13 cellular contexts compared by ENCODE assay signal in genomic region chr5:140576776-140577201, GRCh38. TPM values are rescaled to one million over a fixed set of nuclear protein-coding genes. Genes with fewer than 3 reads are reported as not detected.
DNase-seq lines count a peak whose midpoint lies in the region; ATAC-seq, FAIRE-seq and TF ChIP-seq lines count a peak whose summit lies in the region.
"Had no signal": no experiment of that assay in that cellular context is flagged by ENCODE, and none has a peak within 500 bp of the region (broad histone marks: within the 10 kb centered on the region; RNA-seq: fewer than 3 reads in every experiment).

No MANE protein-coding gene starts in this region.

- H4K20me1 ChIP-seq in IMR-90 (ENCODE audit: insufficient read depth, low read length), result no peaks in the 10 kb centered on the region

- peak overlapping the region; percentile 83 for H2AFZ ChIP-seq in IMR-90 (replicated peaks; ENCODE audit: low read length, poor library complexity)

- no peak for FAIRE-seq in H54 (lab: Jason Lieb, UNC)

- no peak overlapping the region for H2AK9ac ChIP-seq in IMR-90 (replicated peaks; ENCODE audit: low read depth, low read length, poor library complexity)

- H2BK5ac ChIP-seq in IMR-90 (ENCODE audit: low read depth, low read length, poor library complexity, severe bottlenecking), result no peak overlapping the region

- no peak overlapping the region for H3K4me3 ChIP-seq in IMR-90 (ENCODE audit: insufficient read depth, low read depth, low read length)
- peak overlapping the region; percentile 12 for H3K4me3 ChIP-seq in endodermal cell (ENCODE audit: low read length)
- H3K4me3 ChIP-seq: Peyer's patch had no signal

- no peak for TF ChIP-seq POLR2A in IMR-90 (IDR thresholded peaks at IDR 0.05; ENCODE audit: low read depth, low read length)
- no peak for TF ChIP-seq POLR2A in H54 (IDR thresholded peaks at IDR 0.05; ENCODE audit: low read depth, low read length)

- no peak overlapping the region for H3K4me2 ChIP-seq in IMR-90 (ENCODE audit: low read depth, low read length)

- no peak for TF ChIP-seq CTCF in IMR-90 (conservative IDR thresholded peaks at IDR 0.05; ENCODE audit: low read depth, low read length)
- TF ChIP-seq CTCF in endodermal cell (conservative IDR thresholded peaks at IDR 0.05), result no peak

- H3K27me3 Mint-ChIP-seq in endodermal cell (ENCODE audit: insufficient read depth), result peaks cover 2% of the 10 kb centered on the region
- peaks cover 0 to 9% (median 4%) of the 10 kb centered on the region in 5 donors for H3K27me3 Mint-ChIP-seq in naive thymus-derived CD8-positive, alpha-beta T cell

- H3K9me3 Mint-ChIP-seq in endodermal cell, result peaks cover 12% of the 10 kb centered on the region
- H3K9me3 Mint-ChIP-seq in naive thymus-derived CD8-positive, alpha-beta T cell, result no peaks in the 10 kb centered on the region
- H3K9me3 Mint-ChIP-seq: activated T-cell treated with anti-CD3 and anti-CD28 coated beads, Interleukin-2, amount 50 U/mL, for 24 hours; type B pancreatic cell had no signal

- H3K9me1 ChIP-seq in IMR-90 (ENCODE audit: insufficient read depth, low read length), result no peaks in the 10 kb centered on the region

- H3K27ac ChIP-seq in IMR-90 (ENCODE audit: insufficient read depth, low read length) (peak overlapping the region; percentile 29; the same call in 1 of the 2 replicates), endodermal cell (ENCODE audit: low read depth, low read length) (no peak overlapping the region)
- H3K27ac ChIP-seq: Peyer's patch had no signal

- ATAC-seq in IMR-90 (ENCODE audit: low read depth) (peak; percentile 59), GM21786 (IDR thresholded peaks at IDR 0.05; ENCODE audit: unreplicated experiment) (no peak)
- peak; percentile 65 to 78 for ATAC-seq in naive thymus-derived CD8-positive, alpha-beta T cell

- dilution Hi-C loops in IMR-90 (cut with HindIII; ENCODE audit: low sequenced_read_pairs, unreplicated experiment), result no loop called here

- H3K27me3 ChIP-seq in IMR-90 (ENCODE audit: control insufficient read depth, insufficient read depth, low read length) (no peaks in the 10 kb centered on the region), endodermal cell (ENCODE audit: control insufficient read depth, insufficient read depth, low read length, poor library complexity, severe bottlenecking) (no peaks in the 10 kb centered on the region)
- H3K27me3 ChIP-seq: Peyer's patch had no signal

- CTCF ChIA-PET in IMR-90 (lab: Yijun Ruan, JAX), result interaction anchor here (1.0 kb wide), 1 partner anchor 58 kb away, joined by 4 read pairs; no protein-coding TSS in a partner anchor

- peak overlapping the region; percentile 78 for H4K91ac ChIP-seq in IMR-90 (ENCODE audit: insufficient read depth, low read depth, low read length)

- H3K4me3 Mint-ChIP-seq in endodermal cell, result no peak overlapping the region
- peak overlapping the region in 1 of 10 donors; percentile 24 for H3K4me3 Mint-ChIP-seq in naive thymus-derived CD8-positive, alpha-beta T cell
- H3K4me3 Mint-ChIP-seq: activated T-cell treated with anti-CD3 and anti-CD28 coated beads, Interleukin-2, amount 50 U/mL, for 24 hours; type B pancreatic cell had no signal

- peaks cover 18% of the 10 kb centered on the region for H3K4me1 Mint-ChIP-seq in endodermal cell
- peaks cover 3 to 8% (median 7%) of the 10 kb centered on the region in 4 donors for H3K4me1 Mint-ChIP-seq in naive thymus-derived CD8-positive, alpha-beta T cell

- no peak overlapping the region for H3K27ac Mint-ChIP-seq in endodermal cell
- H3K27ac Mint-ChIP-seq in naive thymus-derived CD8-positive, alpha-beta T cell, result peak overlapping the region in 4 of 10 donors; percentile 7 to 43 (median 20)
- H3K27ac Mint-ChIP-seq: activated T-cell treated with anti-CD3 and anti-CD28 coated beads, Interleukin-2, amount 50 U/mL, for 24 hours; type B pancreatic cell had no signal

- 0 out of 3 replicates have a peak overlapping the region, but pooled peaks have one; percentile 83 for H2BK15ac ChIP-seq in IMR-90 (ENCODE audit: low read depth, low read length)

- H3K9ac ChIP-seq in IMR-90 (ENCODE audit: low read depth, low read length) (peak overlapping the region; percentile 36; the same call in 1 of the 2 replicates), endodermal cell (ENCODE audit: extremely low read depth, low read length, poor library complexity, severe bottlenecking) (no peak overlapping the region)

- H3K14ac ChIP-seq in IMR-90 (replicated peaks; ENCODE audit: low read depth, low read length), result peak overlapping the region; percentile 85

- H2AK5ac ChIP-seq in IMR-90 (ENCODE audit: low read depth, low read length), result peak overlapping the region; percentile 24; the same call in 1 of the 2 replicates

- H3K4me1 ChIP-seq in IMR-90 (ENCODE audit: control insufficient read depth, insufficient read depth, low read length) (peaks cover 5% of the 10 kb centered on the region; the same call in 1 of the 2 replicates), endodermal cell (ENCODE audit: control insufficient read depth, insufficient read depth, low read length) (peaks cover 5% of the 10 kb centered on the region)
- H3K4me1 ChIP-seq: Peyer's patch had no signal

- peak overlapping the region; percentile 79 for H2BK120ac ChIP-seq in IMR-90 (ENCODE audit: low read depth, low read length)

- peaks cover 5% of the 10 kb centered on the region for H3K36me3 Mint-ChIP-seq in endodermal cell (ENCODE audit: low read depth)
- H3K36me3 Mint-ChIP-seq in naive thymus-derived CD8-positive, alpha-beta T cell, result peaks cover 0 to 5% (median 0%) of the 10 kb centered on the region in 3 donors
- H3K36me3 Mint-ChIP-seq: type B pancreatic cell had no signal

- H3K9me3 ChIP-seq in IMR-90 (ENCODE audit: control insufficient read depth, insufficient read depth, low read length) (no peaks in the 10 kb centered on the region), endodermal cell (ENCODE audit: control insufficient read depth, low read length) (peaks cover 11% of the 10 kb centered on the region)
- H3K9me3 ChIP-seq: Peyer's patch had no signal

- peak overlapping the region; percentile 81 for H2BK20ac ChIP-seq in IMR-90 (ENCODE audit: low read depth, low read length)

- H3K56ac ChIP-seq in IMR-90 (ENCODE audit: extremely low read depth, insufficient read depth, low read length), result no peak overlapping the region; the same call in 1 of the 2 replicates

- peak overlapping the region; percentile 51; the same call in 1 of the 2 replicates for H3K4ac ChIP-seq in IMR-90 (ENCODE audit: low read depth, low read length)

- BruUV-seq in IMR-90 (replicated peaks; lab: Mats Ljungman, UMichigan), result no TSS peak

- TF ChIP-seq RAD21 in IMR-90 (IDR thresholded peaks at IDR 0.05; ENCODE audit: low read length), result no peak

- no peaks in the 10 kb centered on the region for H3K79me1 ChIP-seq in IMR-90 (ENCODE audit: low read depth in 1 of 2, low read length in 2 of 2)

- H3K23ac ChIP-seq in IMR-90 (ENCODE audit: low read depth, low read length), result peak overlapping the region; percentile 89; the same call in 1 of the 2 replicates

- H4K8ac ChIP-seq in IMR-90 (ENCODE audit: low read depth in 2 of 2, low read length in 2 of 2), result peak overlapping the region; percentile 55 to 94; a peak in 3 of 4 replicates

- WGBS in IMR-90 (ENCODE audit: extremely low coverage in 2 of 2, insufficient read length in 1 of 2), 2 experiments, result no CpG with 5 or more reads among the region's 2 CpGs
- WGBS in endodermal cell (ENCODE audit: insufficient coverage in 1 of 2, insufficient read length in 1 of 2), 2 experiments, result 83 to 93% methylated on average over 1 of the region's 2 CpGs

- H3K18ac ChIP-seq in IMR-90 (ENCODE audit: low read depth, low read length), result peak overlapping the region; percentile 5

- intact Hi-C loops in IMR-90 (cut with micrococcal nuclease), result no loop called here

- POLR2A ChIA-PET in IMR-90 (lab: Charles Lee; ENCODE audit: unreplicated experiment), result interaction anchor here (0.6 kb wide), 1 partner anchor 382 kb away, joined by 3 read pairs; no protein-coding TSS in a partner anchor
- POLR2A ChIA-PET in naive thymus-derived CD8-positive, alpha-beta T cell (lab: Charles Lee), result interaction anchor here (1.5 kb wide), 1 partner anchor 11 kb away, joined by 3 read pairs; no protein-coding TSS in a partner anchor

- DNase-seq in Ammon's horn (ENCODE audit: low spot score) (peak; percentile 25), IMR-90 (no peak), endodermal cell (no peak), cerebellum (ENCODE audit: low spot score) (no peak), HCEC 1CT (no peak), H54 (ENCODE audit: insufficient read length, low spot score) (no peak)
- no peak for DNase-seq in naive thymus-derived CD8-positive, alpha-beta T cell
- DNase-seq: activated T-cell treated with anti-CD3 and anti-CD28 coated beads, Interleukin-2, amount 50 U/mL, for 24 hours; foreskin fibroblast; NCI-H2227 treated with DMSO at 0.1 percent for 48 hours; Peyer's patch had no signal

- in situ Hi-C loops in IMR-90 (cut with MboI; ENCODE audit: low sequenced_read_pairs), result no loop called here

- H4K5ac ChIP-seq in IMR-90 (ENCODE audit: low read depth, low read length), result peak overlapping the region; percentile 42

- H3K36me3 ChIP-seq in IMR-90 (ENCODE audit: control insufficient read depth, insufficient read depth, low read length) (no peaks in the 10 kb centered on the region), endodermal cell (ENCODE audit: control insufficient read depth, insufficient read depth, low read length) (no peaks in the 10 kb centered on the region)
- H3K36me3 ChIP-seq: Peyer's patch had no signal

RNA-seq across cellular contexts. Expression of gene SLC35A4, which starts 12.2 kb away (rescaled TPM):
- total RNA-seq in IMR-90 (2012; rRNA removed) (17.2 and 19.2 TPM in 2 replicates), endodermal cell (10 to 100 TPM; 61.6 to 68.9 TPM), cerebellum (11.5 TPM)
- 66.4 and 69.7 TPM in 2 replicates for polyA plus RNA-seq in IMR-90 (2012; rRNA removed)
- polyA plus RNA-seq in IMR-90 (2012; cell fraction: cytosol; rRNA removed), result 47.0 and 70.6 TPM in 2 replicates
- 35.4 and 42.1 TPM in 2 replicates for polyA plus RNA-seq in IMR-90 (2012; cell fraction: nucleus; rRNA removed; ENCODE audit: low replicate concordance)
- 60.1 TPM for polyA plus RNA-seq in endodermal cell (2013, experiment 1 of 2)
- 54.3 TPM for polyA plus RNA-seq in endodermal cell (2013, experiment 2 of 2)
- 10 to 100 TPM; 53.6 to 58.3 TPM for total RNA-seq in naive thymus-derived CD8-positive, alpha-beta T cell
- 100 to 1,000 TPM in 2 of 3 donors, 10 to 100 TPM in 1; 92.8 to 142 (median 113) TPM for polyA plus RNA-seq in naive thymus-derived CD8-positive, alpha-beta T cell

RNA-seq across cellular contexts. Expression of gene APBB3, which starts 12.4 kb away (rescaled TPM):
- 6.6 and 8.1 TPM in 2 replicates for total RNA-seq in IMR-90 (2012; rRNA removed)
- polyA plus RNA-seq in IMR-90 (2012; rRNA removed), result 21.4 and 23.8 TPM in 2 replicates
- polyA plus RNA-seq in IMR-90 (2012; cell fraction: cytosol; rRNA removed), result 13.8 and 13.9 TPM in 2 replicates
- polyA plus RNA-seq in IMR-90 (2012; cell fraction: nucleus; rRNA removed; ENCODE audit: low replicate concordance), result 215 and 346 TPM in 2 replicates
- 10 to 100 TPM; 36.4 to 41.4 TPM for total RNA-seq in endodermal cell
- polyA plus RNA-seq in endodermal cell (2013, experiment 1 of 2), result 45.7 TPM
- polyA plus RNA-seq in endodermal cell (2013, experiment 2 of 2), result 33.2 TPM
- total RNA-seq in naive thymus-derived CD8-positive, alpha-beta T cell, result 10 to 100 TPM; 75.6 to 77.5 TPM
- polyA plus RNA-seq in naive thymus-derived CD8-positive, alpha-beta T cell, result 1 to 10 TPM; 2.5 to 4.6 (median 3.7) TPM
- total RNA-seq in cerebellum, result 38.8 TPM

RNA-seq across cellular contexts. Expression of gene SRA1, which starts 19.5 kb away (rescaled TPM):
- total RNA-seq in IMR-90 (2012; rRNA removed) (52.9 and 53.9 TPM in 2 replicates), endodermal cell (10 to 100 TPM; 40.5 to 42.9 TPM), cerebellum (22.5 TPM)
- polyA plus RNA-seq in IMR-90 (2012; rRNA removed), result 54.8 TPM in 2 replicates
- 33.8 and 41.7 TPM in 2 replicates for polyA plus RNA-seq in IMR-90 (2012; cell fraction: cytosol; rRNA removed)
- 59.4 and 90.9 TPM in 2 replicates for polyA plus RNA-seq in IMR-90 (2012; cell fraction: nucleus; rRNA removed; ENCODE audit: low replicate concordance)
- 31.3 TPM for polyA plus RNA-seq in endodermal cell (2013, experiment 1 of 2)
- polyA plus RNA-seq in endodermal cell (2013, experiment 2 of 2), result 29.4 TPM
- 10 to 100 TPM; 27.8 to 28.3 TPM for total RNA-seq in naive thymus-derived CD8-positive, alpha-beta T cell
- 10 to 100 TPM; 26.7 to 37.5 (median 37.1) TPM for polyA plus RNA-seq in naive thymus-derived CD8-positive, alpha-beta T cell

RNA-seq across cellular contexts. Expression of gene EIF4EBP3, which starts 29.3 kb away (rescaled TPM):
- total RNA-seq in IMR-90 (2012; rRNA removed) (0.28 and 0.36 TPM in 2 replicates), endodermal cell (1 to 10 TPM; 5.1 to 6.3 TPM), cerebellum (not detected)
- polyA plus RNA-seq in IMR-90 (2012; rRNA removed), result 1.7 and 2.1 TPM in 2 replicates
- 0.38 and 1.7 TPM in 2 replicates for polyA plus RNA-seq in IMR-90 (2012; cell fraction: cytosol; rRNA removed)
- polyA plus RNA-seq in IMR-90 (2012; cell fraction: nucleus; rRNA removed; ENCODE audit: low replicate concordance), result 1.2 and 3.6 TPM in 2 replicates
- polyA plus RNA-seq in endodermal cell (2013, experiment 1 of 2), result 3.2 TPM
- polyA plus RNA-seq in endodermal cell (2013, experiment 2 of 2), result 3.7 TPM
- 10 to 100 TPM; 24.5 to 27.3 TPM for total RNA-seq in naive thymus-derived CD8-positive, alpha-beta T cell
- polyA plus RNA-seq in naive thymus-derived CD8-positive, alpha-beta T cell, result 10 to 100 TPM; 50.4 to 79.6 (median 71.5) TPM

RNA-seq across cellular contexts. Expression of gene CD14, which starts 56.2 kb away (rescaled TPM):
- total RNA-seq in IMR-90 (2012; rRNA removed) (0.18 TPM in 1 of 2 replicates, not detected in the other), endodermal cell (under 1 TPM in 1 of 2 donors, not detected in 1; 0.18 TPM), cerebellum (17.6 TPM)
- 0.17 and 0.19 TPM in 2 replicates for polyA plus RNA-seq in IMR-90 (2012; rRNA removed)
- 0.34 and 0.70 TPM in 2 replicates for polyA plus RNA-seq in IMR-90 (2012; cell fraction: cytosol; rRNA removed)
- polyA plus RNA-seq in IMR-90 (2012; cell fraction: nucleus; rRNA removed; ENCODE audit: low replicate concordance), result 0.72 and 1.7 TPM in 2 replicates
- 0.36 TPM for polyA plus RNA-seq in endodermal cell (2013, experiment 1 of 2)
- polyA plus RNA-seq in endodermal cell (2013, experiment 2 of 2), result 0.79 TPM
- 1 to 10 TPM; 4.5 to 4.6 TPM for total RNA-seq in naive thymus-derived CD8-positive, alpha-beta T cell
- polyA plus RNA-seq in naive thymus-derived CD8-positive, alpha-beta T cell, result 1 to 10 TPM; 1.5 to 3.1 (median 2.1) TPM
